8 cellular contexts compared by ENCODE assay signal in genomic region chr7:130734525-130735272, GRCh38.
DNase-seq lines count a peak whose midpoint lies in the region; ATAC-seq and TF ChIP-seq lines count a peak whose summit lies in the region.

No MANE protein-coding gene starts in this region.

- H3K27ac ChIP-seq in RWPE1: peak overlapping the region; percentile 17; the same call in 1 of the 2 replicates

- H3K4me3 ChIP-seq in fibroblast of pulmonary artery (replicated peaks; ENCODE audit: low read depth, low read length): peak overlapping the region; percentile 57
- H3K4me3 ChIP-seq in skeletal muscle cell (ENCODE audit: low read depth, low read length): peak overlapping the region; percentile 59

- CTCF ChIA-PET in RWPE1 (lab: Yijun Ruan, JAX): interaction anchor here (0.6 kb wide), 1 partner anchor 442 kb away, joined by 3 read pairs; the partner anchor contains the start of gene CPA4

- no peak for ATAC-seq in HG02884 (IDR thresholded peaks at IDR 0.05; ENCODE audit: unreplicated experiment)

- TF ChIP-seq CTCF in RWPE1 (conservative IDR thresholded peaks at IDR 0.05; ENCODE audit: low read depth) (no peak), fibroblast of pulmonary artery (IDR thresholded peaks at IDR 0.05; ENCODE audit: low read length, missing control alignments) (no peak)

- peak; percentile 57 for DNase-seq in activated CD8-positive, alpha-beta memory T cell treated with anti-CD3 and anti-CD28 coated beads for 24 hours
- no peak for DNase-seq in activated CD8-positive, alpha-beta memory T cell treated with anti-CD3 and anti-CD28 coated beads, Interleukin-2, amount 50 U/mL, for 48 hours
- DNase-seq in RWPE1 (ENCODE audit: low spot score): no peak
- DNase-seq in fibroblast of pulmonary artery (ENCODE audit: low read depth): peak; percentile 14
- DNase-seq in skeletal muscle cell (ENCODE audit: low read depth): no peak
- no peak for DNase-seq in dedifferentiated amniotic fluid mesenchymal stem cell (ENCODE audit: extremely low spot score)
- no peak for DNase-seq in NCI-H345 treated with DMSO at 0.1 percent for 48 hours (lab: John Stamatoyannopoulos, UW; ENCODE audit: unreplicated experiment)

- POLR2A ChIA-PET in RWPE1 (lab: Yijun Ruan, JAX; ENCODE audit: low non-redundant PET): no interaction called here

Comparison
In these comparisons a context has a peak if more than half of its experiments do, and no peak if none do; other contexts are left out.
1. DNase-seq: peak in activated CD8-positive, alpha-beta memory T cell treated with anti-CD3 and anti-CD28 coated beads for 24 hours (single experiment) and fibroblast of pulmonary artery (single experiment); none in activated CD8-positive, alpha-beta memory T cell treated with anti-CD3 and anti-CD28 coated beads, Interleukin-2, amount 50 U/mL, for 48 hours (single experiment), RWPE1 (single experiment), skeletal muscle cell (single experiment), dedifferentiated amniotic fluid mesenchymal stem cell (single experiment) and NCI-H345 treated with DMSO at 0.1 percent for 48 hours (single experiment).